22 cellular contexts compared by ENCODE assay signal in the genomic region with DNA sequence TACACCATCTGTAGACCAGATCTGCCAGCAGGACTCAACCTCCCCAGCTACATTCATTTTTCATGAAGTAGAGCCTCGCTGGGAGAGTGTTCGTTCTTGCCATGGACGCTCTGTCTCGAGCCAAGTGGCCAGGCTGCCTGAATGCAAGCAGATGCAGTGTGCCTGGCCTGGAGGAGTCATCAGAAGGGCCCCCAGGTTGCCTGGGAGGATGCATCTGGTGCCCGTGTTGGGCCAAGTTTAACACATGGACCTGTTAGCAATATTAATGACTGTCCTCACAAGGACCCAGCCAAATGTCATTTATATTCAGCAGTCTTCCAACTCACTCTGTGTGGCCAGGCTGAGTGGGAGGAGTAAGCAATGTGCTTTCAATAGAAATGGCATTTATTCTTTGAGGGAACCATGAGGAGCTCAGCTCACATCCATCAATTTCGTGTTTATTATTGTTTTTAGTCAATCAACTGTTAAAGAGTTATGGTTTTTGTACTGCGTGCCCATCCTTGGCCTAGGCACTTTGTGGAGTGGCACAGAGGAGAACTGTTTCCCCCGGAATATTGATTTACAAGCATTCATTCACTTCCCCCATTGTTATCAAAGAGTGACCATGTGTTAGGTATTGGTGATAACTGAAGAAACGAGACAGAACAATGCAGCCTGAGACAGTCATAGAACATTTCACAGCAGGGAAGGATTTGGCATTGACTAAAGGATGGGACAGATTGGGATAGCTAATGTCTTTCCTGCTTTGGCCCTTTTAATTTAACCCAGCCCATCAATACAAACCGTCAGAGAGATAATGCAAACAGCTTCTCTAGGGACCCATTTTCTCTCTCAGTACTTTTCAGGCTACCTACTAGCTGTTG.
"Had no signal": no experiment of that assay in that cellular context is flagged by ENCODE, and none has a peak within 500 bp of the region (broad histone marks: within the 10 kb centered on the region; RNA-seq: fewer than 3 reads in every experiment).

No MANE protein-coding gene starts in this region.

- H3K36me3 ChIP-seq: brain microvascular endothelial cell, cardiac muscle cell, SJCRH30 had no signal

- DNase-seq: activated CD4-positive, alpha-beta memory T cell treated with anti-CD3 and anti-CD28 coated beads, Interleukin-2, amount 10 ng/mL, durations not matched to agents 7 days and 5 days; activated CD4-positive, alpha-beta T cell treated with anti-CD3 and anti-CD28 coated beads, Interleukin-2, amount 50 U/mL, for 1 hour; activated CD4-positive, CD25-positive, alpha-beta regulatory T cell; activated gamma-delta T cell; activated naive CD4-positive, alpha-beta T cell treated with anti-CD3 and anti-CD28 coated beads for 36 hours; activated T-cell treated with anti-CD3 and anti-CD28 coated beads for 4 hours; activated T-cell treated with anti-CD3 and anti-CD28 coated beads, Interleukin-2, amount 50 U/mL, for 48 hours; brain microvascular endothelial cell; MM.1S; NCI-H1105; NCI-H1436; NCI-H187; NCI-H2081; NCI-H524 treated with DMSO at 0.1 percent for 48 hours; NCI-H774; Right ventricle myocardium superior; RPMI8226; SJCRH30; SK-N-SH; T-helper 1 cell had no signal

- H3K4me2 ChIP-seq: SK-N-SH had no signal

- H3K4me3 ChIP-seq: cardiac muscle cell, SJCRH30 had no signal

- H3K9me3 ChIP-seq: SJCRH30, SK-N-SH had no signal

- H3K9ac ChIP-seq: SK-N-SH had no signal

- H3K27me3 ChIP-seq: brain microvascular endothelial cell, cardiac muscle cell, SJCRH30 had no signal

- H3K27ac ChIP-seq: brain microvascular endothelial cell, cardiac muscle cell, SJCRH30, VCaP had no signal

- H3K4me1 ChIP-seq: SJCRH30 had no signal
